Comparison of ENCODE assay signal across 15 cellular contexts in the genomic region with DNA sequence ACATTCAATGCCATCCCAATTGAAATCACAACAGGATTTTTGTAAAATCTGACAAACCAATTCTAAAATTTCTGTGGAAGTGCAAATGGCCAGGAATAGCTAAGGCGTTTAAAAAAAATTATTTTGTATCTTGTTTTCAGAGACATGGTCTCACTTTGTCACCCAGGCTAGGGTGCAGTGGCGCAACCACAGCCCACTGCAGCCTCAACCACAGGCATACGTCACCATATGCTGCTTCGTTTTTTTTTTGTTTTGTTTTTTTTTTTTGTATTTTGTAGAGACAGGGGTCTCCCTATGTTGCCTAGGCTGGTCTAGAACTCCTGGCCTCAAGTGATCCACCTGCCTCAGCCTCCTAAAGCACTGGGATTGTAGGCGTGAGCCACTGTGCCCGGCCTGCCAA.
"Had no signal": no experiment of that assay in that cellular context is flagged by ENCODE, and none has a peak within 500 bp of the region (broad histone marks: within the 10 kb centered on the region; RNA-seq: fewer than 3 reads in every experiment).

No MANE protein-coding gene starts in this region.

- DNase-seq: activated CD4-positive, alpha-beta T cell treated with anti-CD3 and anti-CD28 coated beads, Interleukin-2, amount 50 U/mL, for 48 hours; activated naive CD4-positive, alpha-beta T cell; activated T-cell treated with anti-CD3 and anti-CD28 coated beads, Interleukin-2, amount 50 U/mL, for 72 hours; cerebellar nuclear complex; cortex of kidney; gastrocnemius medialis; heart left ventricle; left ventricle myocardium inferior; mammary epithelial cell; midbrain; retina; SW 1271; upper lobe of left lung had no signal

- ATAC-seq: activated T-cell treated with anti-CD3 and anti-CD28 coated beads, Interleukin-2, amount 50 U/mL, for 72 hours; esophagus mucosa; gastrocnemius medialis; heart left ventricle had no signal

- H3K4me3 Mint-ChIP-seq: activated T-cell treated with anti-CD3 and anti-CD28 coated beads, Interleukin-2, amount 50 U/mL, for 72 hours; neural crest cell had no signal

- H3K27ac Mint-ChIP-seq: activated T-cell treated with anti-CD3 and anti-CD28 coated beads, Interleukin-2, amount 50 U/mL, for 72 hours had no signal

- H3K4me1 Mint-ChIP-seq: neural crest cell had no signal
